33 cellular contexts compared by ENCODE assay signal in the genomic region with DNA sequence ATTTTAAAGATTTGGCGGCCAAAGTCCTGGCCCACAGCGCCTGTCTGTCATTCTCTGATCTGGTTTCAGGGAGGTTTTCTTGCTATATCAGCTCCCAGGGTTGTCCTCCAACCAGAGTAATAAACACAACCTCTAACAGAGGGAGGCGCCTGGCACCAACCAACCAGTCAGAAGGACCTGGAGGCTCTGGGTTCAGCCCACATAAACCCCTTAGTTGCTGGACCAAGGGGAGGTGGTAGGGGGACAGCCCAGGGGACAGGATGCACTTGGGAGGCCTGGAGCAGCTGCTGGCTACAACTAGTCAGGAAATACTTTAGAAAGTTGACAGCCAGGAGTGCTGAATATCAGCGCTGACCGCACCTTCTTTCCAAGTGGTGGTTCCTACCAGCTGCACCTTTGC.
"Had no signal": no experiment of that assay in that cellular context is flagged by ENCODE, and none has a peak within 500 bp of the region (broad histone marks: within the 10 kb centered on the region; RNA-seq: fewer than 3 reads in every experiment).

No MANE protein-coding gene starts in this region.

- ATAC-seq: activated CD4-positive, CD25-positive, alpha-beta regulatory T cell treated with anti-CD3 and anti-CD28 coated beads, Interleukin-2, amount 50 U/mL, for 24 hours; left lobe of liver; stimulated activated memory B cell treated with anti-CD40 and anti-IgM and Interleukin-4, amounts not matched to agents 10 μg/mL and 1 μg/mL and 100 μg/mL, for 72 hours; stimulated activated naive CD8-positive, alpha-beta T cell treated with anti-CD3 and anti-CD28 coated beads, Interleukin-15, amount 100 ng/mL, for 72 hours had no signal

- H3K9me3 ChIP-seq: breast epithelium, gastrocnemius medialis, ovary, sigmoid colon, tibial nerve had no signal

- H3K36me3 ChIP-seq: breast epithelium, gastrocnemius medialis, ovary, sigmoid colon, WERI-Rb-1 had no signal

- H3K4me1 Mint-ChIP-seq: stimulated activated naive CD8-positive, alpha-beta T cell treated with anti-CD3 and anti-CD28 coated beads, Interleukin-15, amount 100 ng/mL, for 72 hours had no signal

- H3K27me3 ChIP-seq: breast epithelium, dorsolateral prefrontal cortex, gastrocnemius medialis, ovary, sigmoid colon, tibial nerve had no signal

- H3K9me3 Mint-ChIP-seq: activated CD4-positive, alpha-beta memory T cell treated with anti-CD3 and anti-CD28 coated beads for 36 hours; activated T-helper 1 cell treated with anti-CD3 and anti-CD28 coated beads, Interleukin-12 subunit alpha, Interleukin-12 subunit beta, Interleukin-2, Interleukin-4 antibody, amounts not matched to agents 30 ng/mL and 10 ng/mL and 1 ng/mL, durations not matched to agents 14 hours and 24 hours and 36 hours; central memory CD8-positive, alpha-beta T cell; naive B cell; stimulated activated memory B cell treated with anti-CD40 and anti-IgM and Interleukin-4, amounts not matched to agents 10 μg/mL and 1 μg/mL and 100 μg/mL, for 72 hours; stimulated activated naive CD8-positive, alpha-beta T cell treated with anti-CD3 and anti-CD28 coated beads, Interleukin-15, amount 100 ng/mL, for 72 hours; T-helper 1 cell treated with Interleukin-12 subunit alpha and Interleukin-12 subunit beta and Interleukin-4 antibody, amounts not matched to agents 30 μg/mL and 1 μg/mL, for 36 hours had no signal

- DNase-seq: activated CD4-positive, alpha-beta memory T cell treated with anti-CD3 and anti-CD28 coated beads for 36 hours; activated CD4-positive, alpha-beta T cell treated with anti-CD3 and anti-CD28 coated beads for 48 hours; activated CD8-positive, alpha-beta memory T cell treated with anti-CD3 and anti-CD28 coated beads, Interleukin-2, amount 50 U/mL, for 4 hours; activated gamma-delta T cell treated with Interleukin-2 at 50 U/mL for 16 hours; activated naive CD4-positive, alpha-beta T cell treated with anti-CD3 and anti-CD28 coated beads, Interleukin-2, amount 50 U/mL, for 16 hours; activated T-cell treated with anti-CD3 and anti-CD28 coated beads, Interleukin-2, amount 50 U/mL, for 1 hour; amniotic stem cell; dorsolateral prefrontal cortex; effector memory CD4-positive, alpha-beta T cell; erythroblast; gastrocnemius medialis; glutamatergic neuron; hippocampal formation; naive B cell; ovary; retina; sigmoid colon; stimulated activated CD4-positive, alpha-beta T cell treated with anti-CD3 and anti-CD28 coated beads, Interleukin-1b, Interleukin-23, amount 100 ng/mL, for 48 hours; stimulated activated CD4-positive, alpha-beta T cell treated with anti-CD3 and anti-CD28 coated beads, Interleukin-4, amount 100 ng/mL, for 4 hours; stimulated activated CD8-positive, alpha-beta memory T cell treated with anti-CD3 and anti-CD28 coated beads, Interleukin-4, amount 100 ng/mL, for 48 hours; stimulated activated naive CD8-positive, alpha-beta T cell treated with anti-CD3 and anti-CD28 coated beads, Interleukin-15, amount 100 ng/mL, for 72 hours; T-helper 9 cell; WERI-Rb-1 had no signal

- H3K27ac Mint-ChIP-seq: activated CD4-positive, alpha-beta memory T cell treated with anti-CD3 and anti-CD28 coated beads for 36 hours; activated T-helper 1 cell treated with anti-CD3 and anti-CD28 coated beads, Interleukin-12 subunit alpha, Interleukin-12 subunit beta, Interleukin-2, Interleukin-4 antibody, amounts not matched to agents 30 ng/mL and 10 ng/mL and 1 ng/mL, durations not matched to agents 14 hours and 24 hours and 36 hours; naive B cell; progenitor cell of endocrine pancreas; stimulated activated memory B cell treated with anti-CD40 and anti-IgM and Interleukin-4, amounts not matched to agents 10 μg/mL and 1 μg/mL and 100 μg/mL, for 72 hours; stimulated activated naive CD8-positive, alpha-beta T cell treated with anti-CD3 and anti-CD28 coated beads, Interleukin-15, amount 100 ng/mL, for 72 hours; T-helper 1 cell treated with Interleukin-12 subunit alpha and Interleukin-12 subunit beta and Interleukin-4 antibody, amounts not matched to agents 30 μg/mL and 1 μg/mL, for 36 hours had no signal

- H3K4me1 ChIP-seq: breast epithelium had no signal

- H3K4me3 ChIP-seq: breast epithelium, dorsolateral prefrontal cortex, gastrocnemius medialis, ovary, sigmoid colon, smooth muscle cell, tibial nerve had no signal

- H3K27me3 Mint-ChIP-seq: activated CD4-positive, alpha-beta memory T cell treated with anti-CD3 and anti-CD28 coated beads for 36 hours; central memory CD8-positive, alpha-beta T cell; naive B cell; progenitor cell of endocrine pancreas; stimulated activated memory B cell treated with anti-CD40 and anti-IgM and Interleukin-4, amounts not matched to agents 10 μg/mL and 1 μg/mL and 100 μg/mL, for 72 hours; stimulated activated naive CD8-positive, alpha-beta T cell treated with anti-CD3 and anti-CD28 coated beads, Interleukin-15, amount 100 ng/mL, for 72 hours had no signal

- H3K4me3 Mint-ChIP-seq: activated CD4-positive, alpha-beta memory T cell treated with anti-CD3 and anti-CD28 coated beads for 36 hours; activated T-helper 1 cell treated with anti-CD3 and anti-CD28 coated beads, Interleukin-12 subunit alpha, Interleukin-12 subunit beta, Interleukin-2, Interleukin-4 antibody, amounts not matched to agents 30 ng/mL and 10 ng/mL and 1 ng/mL, durations not matched to agents 14 hours and 24 hours and 36 hours; central memory CD8-positive, alpha-beta T cell; naive B cell; stimulated activated memory B cell treated with anti-CD40 and anti-IgM and Interleukin-4, amounts not matched to agents 10 μg/mL and 1 μg/mL and 100 μg/mL, for 72 hours; stimulated activated naive CD8-positive, alpha-beta T cell treated with anti-CD3 and anti-CD28 coated beads, Interleukin-15, amount 100 ng/mL, for 72 hours; T-helper 1 cell treated with Interleukin-12 subunit alpha and Interleukin-12 subunit beta and Interleukin-4 antibody, amounts not matched to agents 30 μg/mL and 1 μg/mL, for 36 hours had no signal

- H3K27ac ChIP-seq: breast epithelium, ovary, sigmoid colon, WERI-Rb-1 had no signal
